8 cellular contexts compared by ENCODE assay signal in genomic region chr7:114931656-114932011, GRCh38. TPM values are rescaled to one million over a fixed set of nuclear protein-coding genes. Genes with fewer than 3 reads are reported as not detected.
DNase-seq lines count a peak whose midpoint lies in the region; ATAC-seq, FAIRE-seq and TF ChIP-seq lines count a peak whose summit lies in the region.

No MANE protein-coding gene starts in this region.

- H3K27ac Mint-ChIP-seq in dendritic cell treated with granulocyte-macrophage colony-stimulating factor and Interleukin-4, amounts not matched to agents 40 ng/mL and 50 ng/mL, for 4 days: no peak overlapping the region

- no peaks in the 10 kb centered on the region for H3K79me2 ChIP-seq in OCI-LY7 (ENCODE audit: insufficient read depth, low read depth, low read length)

- H3K27ac ChIP-seq in OCI-LY7 (ENCODE audit: low read depth, low read length, poor library complexity, severe bottlenecking): no peak overlapping the region

- 0 out of 2 replicates have a peak, but pooled peaks cover 3% of the 10 kb centered on the region for H4K20me1 ChIP-seq in OCI-LY7 (ENCODE audit: insufficient read depth, low read length)

- POLR2A ChIA-PET in OCI-LY7 (lab: Charles Lee): interaction anchor here (1.0 kb wide), 1 partner anchor 11 kb away, joined by 4 read pairs; no protein-coding TSS in a partner anchor

- H3K4me3 Mint-ChIP-seq in dendritic cell treated with granulocyte-macrophage colony-stimulating factor and Interleukin-4, amounts not matched to agents 40 ng/mL and 50 ng/mL, for 4 days: peak overlapping the region; percentile 65

- CTCF ChIA-PET in OCI-LY7 (lab: Charles Lee; ENCODE audit: unreplicated experiment): no interaction called here

- no TSS peak for BruUV-seq in OCI-LY7 (replicated peaks; lab: Mats Ljungman, UMichigan)

- H3K9me3 Mint-ChIP-seq in dendritic cell treated with granulocyte-macrophage colony-stimulating factor and Interleukin-4, amounts not matched to agents 40 ng/mL and 50 ng/mL, for 4 days: no peaks in the 10 kb centered on the region

- peaks cover 52% of the 10 kb centered on the region for H3K4me1 Mint-ChIP-seq in dendritic cell treated with granulocyte-macrophage colony-stimulating factor and Interleukin-4, amounts not matched to agents 40 ng/mL and 50 ng/mL, for 4 days (ENCODE audit: low read depth)

- DNase-seq in GM10266 (ENCODE audit: extremely low spot score) (no peak), urothelium cell line (ENCODE audit: low spot score) (no peak), superior temporal gyrus (ENCODE audit: extremely low spot score) (no peak), OCI-LY7 (ENCODE audit: low spot score) (no peak), NCI-H187 (lab: John Stamatoyannopoulos, UW) (no peak)

- TF ChIP-seq CTCF in GM10266 (IDR thresholded peaks at IDR 0.05; ENCODE audit: control insufficient read depth, insufficient read depth, low read depth, missing control alignments): peak; percentile 1
- TF ChIP-seq CTCF in OCI-LY7 (conservative IDR thresholded peaks at IDR 0.05; ENCODE audit: low read length): no peak

- ATAC-seq in GM21423 (IDR thresholded peaks at IDR 0.05; ENCODE audit: unreplicated experiment) (peak; percentile 84), HG03521 (IDR thresholded peaks at IDR 0.05; ENCODE audit: unreplicated experiment) (peak; percentile 85)

- H3K36me3 Mint-ChIP-seq in dendritic cell treated with granulocyte-macrophage colony-stimulating factor and Interleukin-4, amounts not matched to agents 40 ng/mL and 50 ng/mL, for 4 days (ENCODE audit: low read depth): peaks cover 11% of the 10 kb centered on the region

- H3K9me2 ChIP-seq in OCI-LY7 (ENCODE audit: insufficient read depth, low read length): no peaks in the 10 kb centered on the region

- H3K9me3 ChIP-seq in OCI-LY7 (ENCODE audit: low read length): no peaks in the 10 kb centered on the region

- H3K4me2 ChIP-seq in OCI-LY7 (ENCODE audit: low read length): no peak overlapping the region

- H3K4me3 ChIP-seq in OCI-LY7 (ENCODE audit: low read depth, low read length, poor library complexity, severe bottlenecking): no peak overlapping the region

- no peak for FAIRE-seq in urothelium cell line (lab: Jason Lieb, UNC)

- H3K36me3 ChIP-seq in OCI-LY7 (ENCODE audit: insufficient read depth, low read length): no peaks in the 10 kb centered on the region

- no peak overlapping the region for H2AFZ ChIP-seq in OCI-LY7 (ENCODE audit: low read length)

- H3K4me1 ChIP-seq in OCI-LY7 (ENCODE audit: insufficient read depth, low read length, poor library complexity, severe bottlenecking): no peaks in the 10 kb centered on the region

- no peaks in the 10 kb centered on the region for H3K27me3 Mint-ChIP-seq in dendritic cell treated with granulocyte-macrophage colony-stimulating factor and Interleukin-4, amounts not matched to agents 40 ng/mL and 50 ng/mL, for 4 days

- intact Hi-C loops in dendritic cell treated with granulocyte-macrophage colony-stimulating factor and Interleukin-4, amounts not matched to agents 40 ng/mL and 50 ng/mL, for 4 days (cut with micrococcal nuclease): no loop called here
- intact Hi-C loops in OCI-LY7 (cut with micrococcal nuclease; ENCODE audit: unreplicated experiment): no loop called here

RNA-seq across cellular contexts. Expression of gene MDFIC, which starts 9.7 kb away (rescaled TPM):
- not detected in 2 replicates for total RNA-seq in OCI-LY7 (2014; rRNA removed; shearing (Covaris generic))
- total RNA-seq in OCI-LY7 (2022): not detected in 2 replicates
